Comparison of ENCODE assay signal across 3 cellular contexts in genomic region chr5:138339086-138339456, GRCh38.
TF ChIP-seq lines count a peak whose summit lies in the region.

No MANE protein-coding gene starts in this region.

TF ChIP-seq in HEK293, 187 proteins besides CTCF, POLR2A, EP300 and RAD21:
- no peak for TF ChIP-seq ZNF391 (tag by site-specific recombination; IDR thresholded peaks at IDR 0.05; ENCODE audit: borderline replicate concordance, low read depth)
- no peak for TF ChIP-seq SALL2 (tag by site-specific recombination; IDR thresholded peaks at IDR 0.05; ENCODE audit: borderline replicate concordance)
- TF ChIP-seq, protein P1, sequence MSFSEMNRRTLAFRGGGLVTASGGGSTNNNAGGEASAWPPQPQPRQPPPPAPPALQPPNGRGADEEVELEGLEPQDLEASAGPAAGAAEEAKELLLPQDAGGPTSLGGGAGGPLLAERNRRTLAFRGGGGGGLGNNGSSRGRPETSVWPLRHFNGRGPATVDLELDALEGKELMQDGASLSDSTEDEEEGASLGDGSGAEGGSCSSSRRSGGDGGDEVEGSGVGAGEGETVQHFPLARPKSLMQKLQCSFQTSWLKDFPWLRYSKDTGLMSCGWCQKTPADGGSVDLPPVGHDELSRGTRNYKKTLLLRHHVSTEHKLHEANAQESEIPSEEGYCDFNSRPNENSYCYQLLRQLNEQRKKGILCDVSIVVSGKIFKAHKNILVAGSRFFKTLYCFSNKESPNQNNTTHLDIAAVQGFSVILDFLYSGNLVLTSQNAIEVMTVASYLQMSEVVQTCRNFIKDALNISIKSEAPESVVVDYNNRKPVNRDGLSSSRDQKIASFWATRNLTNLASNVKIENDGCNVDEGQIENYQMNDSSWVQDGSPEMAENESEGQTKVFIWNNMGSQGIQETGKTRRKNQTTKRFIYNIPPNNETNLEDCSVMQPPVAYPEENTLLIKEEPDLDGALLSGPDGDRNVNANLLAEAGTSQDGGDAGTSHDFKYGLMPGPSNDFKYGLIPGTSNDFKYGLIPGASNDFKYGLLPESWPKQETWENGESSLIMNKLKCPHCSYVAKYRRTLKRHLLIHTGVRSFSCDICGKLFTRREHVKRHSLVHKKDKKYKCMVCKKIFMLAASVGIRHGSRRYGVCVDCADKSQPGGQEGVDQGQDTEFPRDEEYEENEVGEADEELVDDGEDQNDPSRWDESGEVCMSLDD (tag by site-specific recombination; IDR thresholded peaks at IDR 0.05), result no peak
- no peak for TF ChIP-seq ZNF629 (tag by site-specific recombination; IDR thresholded peaks at IDR 0.05)
- TF ChIP-seq, protein P2, sequence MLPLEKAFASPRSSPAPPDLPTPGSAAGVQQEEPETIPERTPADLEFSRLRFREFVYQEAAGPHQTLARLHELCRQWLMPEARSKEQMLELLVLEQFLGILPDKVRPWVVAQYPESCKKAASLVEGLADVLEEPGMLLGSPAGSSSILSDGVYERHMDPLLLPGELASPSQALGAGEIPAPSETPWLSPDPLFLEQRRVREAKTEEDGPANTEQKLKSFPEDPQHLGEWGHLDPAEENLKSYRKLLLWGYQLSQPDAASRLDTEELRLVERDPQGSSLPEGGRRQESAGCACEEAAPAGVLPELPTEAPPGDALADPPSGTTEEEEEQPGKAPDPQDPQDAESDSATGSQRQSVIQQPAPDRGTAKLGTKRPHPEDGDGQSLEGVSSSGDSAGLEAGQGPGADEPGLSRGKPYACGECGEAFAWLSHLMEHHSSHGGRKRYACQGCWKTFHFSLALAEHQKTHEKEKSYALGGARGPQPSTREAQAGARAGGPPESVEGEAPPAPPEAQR (tag by site-specific recombination; IDR thresholded peaks at IDR 0.05), result no peak

TF ChIP-seq in GM12878, 131 proteins besides CTCF, POLR2A, EP300 and RAD21:
- TF ChIP-seq HDAC2 (IDR thresholded peaks at IDR 0.05) (no peak), RBBP5 (conservative IDR thresholded peaks at IDR 0.05) (no peak), KLF5 (IDR thresholded peaks at IDR 0.05; ENCODE audit: partially characterized antibody) (no peak), ZNF207 (IDR thresholded peaks at IDR 0.05; ENCODE audit: borderline replicate concordance) (no peak), RELA (IDR thresholded peaks at IDR 0.05; ENCODE audit: borderline replicate concordance, partially characterized antibody) (no peak), EGR1 (IDR thresholded peaks at IDR 0.05; ENCODE audit: borderline replicate concordance in 1 of 2, low read depth in 2 of 2, low read length in 2 of 2) (no peak), ATF3 (IDR thresholded peaks at IDR 0.05; ENCODE audit: borderline replicate concordance, extremely low read depth, low read depth, low read length) (no peak), TAF1 (IDR thresholded peaks at IDR 0.05; ENCODE audit: borderline replicate concordance, low read depth, low read length) (no peak), SIX5 (IDR thresholded peaks at IDR 0.05; ENCODE audit: low read depth, low read length, severe bottlenecking) (no peak)

TF ChIP-seq in liver, 16 proteins besides CTCF, POLR2A, EP300 and RAD21:
- TF ChIP-seq FOXA1 (IDR thresholded peaks at IDR 0.05), result no peak
- TF ChIP-seq NR2F2 (IDR thresholded peaks at IDR 0.05), result no peak
- no peak for TF ChIP-seq ATF3 (IDR thresholded peaks at IDR 0.05)
- TF ChIP-seq, protein P3, sequence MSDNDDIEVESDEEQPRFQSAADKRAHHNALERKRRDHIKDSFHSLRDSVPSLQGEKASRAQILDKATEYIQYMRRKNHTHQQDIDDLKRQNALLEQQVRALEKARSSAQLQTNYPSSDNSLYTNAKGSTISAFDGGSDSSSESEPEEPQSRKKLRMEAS (IDR thresholded peaks at IDR 0.05), result no peak
- TF ChIP-seq FOXA2 (IDR thresholded peaks at IDR 0.05), result no peak
- TF ChIP-seq EGR1 (IDR thresholded peaks at IDR 0.05; ENCODE audit: low read depth in 2 of 2), result no peak
- TF ChIP-seq YY1 (IDR thresholded peaks at IDR 0.05), result no peak
- TF ChIP-seq, protein P4, sequence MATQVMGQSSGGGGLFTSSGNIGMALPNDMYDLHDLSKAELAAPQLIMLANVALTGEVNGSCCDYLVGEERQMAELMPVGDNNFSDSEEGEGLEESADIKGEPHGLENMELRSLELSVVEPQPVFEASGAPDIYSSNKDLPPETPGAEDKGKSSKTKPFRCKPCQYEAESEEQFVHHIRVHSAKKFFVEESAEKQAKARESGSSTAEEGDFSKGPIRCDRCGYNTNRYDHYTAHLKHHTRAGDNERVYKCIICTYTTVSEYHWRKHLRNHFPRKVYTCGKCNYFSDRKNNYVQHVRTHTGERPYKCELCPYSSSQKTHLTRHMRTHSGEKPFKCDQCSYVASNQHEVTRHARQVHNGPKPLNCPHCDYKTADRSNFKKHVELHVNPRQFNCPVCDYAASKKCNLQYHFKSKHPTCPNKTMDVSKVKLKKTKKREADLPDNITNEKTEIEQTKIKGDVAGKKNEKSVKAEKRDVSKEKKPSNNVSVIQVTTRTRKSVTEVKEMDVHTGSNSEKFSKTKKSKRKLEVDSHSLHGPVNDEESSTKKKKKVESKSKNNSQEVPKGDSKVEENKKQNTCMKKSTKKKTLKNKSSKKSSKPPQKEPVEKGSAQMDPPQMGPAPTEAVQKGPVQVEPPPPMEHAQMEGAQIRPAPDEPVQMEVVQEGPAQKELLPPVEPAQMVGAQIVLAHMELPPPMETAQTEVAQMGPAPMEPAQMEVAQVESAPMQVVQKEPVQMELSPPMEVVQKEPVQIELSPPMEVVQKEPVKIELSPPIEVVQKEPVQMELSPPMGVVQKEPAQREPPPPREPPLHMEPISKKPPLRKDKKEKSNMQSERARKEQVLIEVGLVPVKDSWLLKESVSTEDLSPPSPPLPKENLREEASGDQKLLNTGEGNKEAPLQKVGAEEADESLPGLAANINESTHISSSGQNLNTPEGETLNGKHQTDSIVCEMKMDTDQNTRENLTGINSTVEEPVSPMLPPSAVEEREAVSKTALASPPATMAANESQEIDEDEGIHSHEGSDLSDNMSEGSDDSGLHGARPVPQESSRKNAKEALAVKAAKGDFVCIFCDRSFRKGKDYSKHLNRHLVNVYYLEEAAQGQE (IDR thresholded peaks at IDR 0.05), result no peak
- TF ChIP-seq HNF4G (IDR thresholded peaks at IDR 0.05), result no peak
- TF ChIP-seq RXRA (IDR thresholded peaks at IDR 0.05), result no peak
- no peak for TF ChIP-seq GABPA (IDR thresholded peaks at IDR 0.05 in 1 of 2, conservative IDR thresholded peaks at IDR 0.05 in 1 of 2)
- TF ChIP-seq HNF4A (conservative IDR thresholded peaks at IDR 0.05), result no peak
